Comparison of ENCODE assay signal across 21 cellular contexts in the genomic region with DNA sequence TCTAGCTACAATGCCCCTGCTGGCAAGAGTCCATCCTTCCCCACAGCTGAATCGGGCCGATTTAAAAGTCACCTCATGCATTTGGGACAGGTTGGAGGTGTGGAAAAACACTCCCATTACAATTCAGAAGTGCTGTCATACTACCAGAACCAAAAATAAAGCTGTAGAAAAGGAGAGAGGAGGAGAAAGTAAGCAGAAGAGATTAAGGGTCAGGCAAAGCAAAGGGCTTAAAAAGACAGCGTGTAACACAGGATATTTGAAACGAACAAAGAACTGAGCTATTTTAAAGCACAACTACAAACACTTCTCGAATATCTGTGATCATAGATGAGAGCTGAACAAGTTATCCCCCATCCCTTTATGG.
DNase-seq lines count a peak whose midpoint lies in the region; ATAC-seq and TF ChIP-seq lines count a peak whose summit lies in the region.
"Had no signal": no experiment of that assay in that cellular context is flagged by ENCODE, and none has a peak within 500 bp of the region (broad histone marks: within the 10 kb centered on the region; RNA-seq: fewer than 3 reads in every experiment).

No MANE protein-coding gene starts in this region.

- POLR2A ChIA-PET in WTC11 (lab: Charles Lee) = no interaction called here

- H3K9me3 Mint-ChIP-seq in WTC11 = no peaks in the 10 kb centered on the region

- H3K4me1 ChIP-seq in adipocyte (ENCODE audit: control insufficient read depth, insufficient read depth, low read length) (peaks cover 30% of the 10 kb centered on the region), gastroesophageal sphincter (peaks cover 0 to 15% (median 3%) of the 10 kb centered on the region in 3 donors), sigmoid colon (peaks cover 0 to 4% (median 0%) of the 10 kb centered on the region in 4 donors)
- H3K4me1 ChIP-seq: A549 had no signal

- intact Hi-C loops in left ventricle myocardium superior (cut with micrococcal nuclease) = no loop called here
- intact Hi-C loops in sigmoid colon (cut with DNase I) = no loop called here
- intact Hi-C loops in lower leg skin (cut with DNase I; ENCODE audit: low total_unique reads) = no loop called here

- H3K4me1 Mint-ChIP-seq in WTC11 = no peaks in the 10 kb centered on the region

- H3K4me3 ChIP-seq in adipocyte (ENCODE audit: low read length) (no peak overlapping the region), gastroesophageal sphincter (no peak overlapping the region), sigmoid colon (no peak overlapping the region), brain microvascular endothelial cell (ENCODE audit: low read depth, low read length) (no peak overlapping the region), lower leg skin (ENCODE audit: low read depth, poor library complexity, severe bottlenecking) (no peak overlapping the region)
- H3K4me3 ChIP-seq: A549, GM23248 had no signal

- CTCF ChIA-PET in WTC11 (lab: Charles Lee) = interaction anchor here (1.3 to 1.5 kb wide), 3 partner anchors 83 to 245 kb away, joined by 5 to 6 read pairs (median 5); no protein-coding TSS in a partner anchor

- no peak overlapping the region for H3K4me3 Mint-ChIP-seq in WTC11
- H3K4me3 Mint-ChIP-seq: CD4-positive, CD25-positive, alpha-beta regulatory T cell had no signal

- TF ChIP-seq POLR2A in gastroesophageal sphincter (IDR thresholded peaks at IDR 0.05) = no peak
- TF ChIP-seq POLR2A in sigmoid colon (IDR thresholded peaks at IDR 0.05) = no peak
- no peak for TF ChIP-seq POLR2A in lower leg skin (IDR thresholded peaks at IDR 0.05)

- peak overlapping the region; percentile 44 for H3K9ac ChIP-seq in adipocyte (ENCODE audit: low read length)
- H3K9ac ChIP-seq: GM23248, KMS-11 had no signal

- 54 to 57% methylated on average over 3 to 4 of the region's 5 CpGs for WGBS in gastroesophageal sphincter (ENCODE audit: low coverage in 1 of 2), 2 donors
- 78 to 82% methylated on average over 5 of the region's 5 CpGs for WGBS in sigmoid colon, 2 donors
- 67 to 71% methylated on average over 5 of the region's 5 CpGs for WGBS in lower leg skin, 2 donors

- H3K36me3 ChIP-seq in adipocyte (ENCODE audit: control insufficient read depth, insufficient read depth, low read length, severe bottlenecking) (no peaks in the 10 kb centered on the region), gastroesophageal sphincter (no peaks in the 10 kb centered on the region), sigmoid colon (no peaks in the 10 kb centered on the region), brain microvascular endothelial cell (replicated peaks) (no peaks in the 10 kb centered on the region)
- H3K36me3 ChIP-seq: BE2C had no signal

- ATAC-seq in gastroesophageal sphincter = no peak
- peak; percentile 55 for ATAC-seq in left ventricle myocardium superior
- no peak for ATAC-seq in WTC11
- ATAC-seq: A549 had no signal

- in situ Hi-C loops in brain microvascular endothelial cell (cut with HindIII; ENCODE audit: low pct_ligation_motif_present, low sequenced_read_pairs) = no loop called here

- TF ChIP-seq EP300 in gastroesophageal sphincter (IDR thresholded peaks at IDR 0.05) = no peak
- no peak for TF ChIP-seq EP300 in sigmoid colon (IDR thresholded peaks at IDR 0.05)

- H3K9me3 ChIP-seq in adipocyte (ENCODE audit: control insufficient read depth, low read length) (no peaks in the 10 kb centered on the region), gastroesophageal sphincter (no peaks in the 10 kb centered on the region), sigmoid colon (no peaks in the 10 kb centered on the region)
- H3K9me3 ChIP-seq: A549, BE2C had no signal

- H3K27ac Mint-ChIP-seq in WTC11 = no peak overlapping the region
- H3K27ac Mint-ChIP-seq: CD4-positive, CD25-positive, alpha-beta regulatory T cell had no signal

- H3K27me3 ChIP-seq in adipocyte (replicated peaks; ENCODE audit: control insufficient read depth, insufficient read depth, low read length) (no peaks in the 10 kb centered on the region), gastroesophageal sphincter (no peaks in the 10 kb centered on the region), sigmoid colon (no peaks in the 10 kb centered on the region), brain microvascular endothelial cell (replicated peaks) (no peaks in the 10 kb centered on the region)
- H3K27me3 ChIP-seq: BE2C had no signal

- no peak for DNase-seq in adipocyte (ENCODE audit: low read depth)
- DNase-seq in left ventricle myocardium superior = no peak
- DNase-seq in sigmoid colon = no peak
- DNase-seq in NCI-H1092 treated with DMSO at 0.1 percent for 48 hours (lab: John Stamatoyannopoulos, UW) = no peak
- DNase-seq in brain microvascular endothelial cell = no peak
- no peak for DNase-seq in lower leg skin (ENCODE audit: low spot score in 2 of 2)
- no peak for DNase-seq in WTC11 (ENCODE audit: low spot score)
- DNase-seq: BE2C; CD4-positive, CD25-positive, alpha-beta regulatory T cell; EL; GM23248; HCEC 1CT; NCI-H1694; NCI-H2081; NCI-H2171 treated with DMSO at 0.1 percent for 48 hours; NCI-H446; NCI-H526; SHP77 had no signal

- TF ChIP-seq CTCF in gastroesophageal sphincter (IDR thresholded peaks at IDR 0.05) (no peak), sigmoid colon (IDR thresholded peaks at IDR 0.05) (no peak), brain microvascular endothelial cell (IDR thresholded peaks at IDR 0.05; ENCODE audit: low read depth, low read length, missing control alignments) (no peak), lower leg skin (IDR thresholded peaks at IDR 0.05) (no peak), WTC11 (IDR thresholded peaks at IDR 0.05) (no peak)

- peak overlapping the region; percentile 13 to 47 (median 42) for H3K27ac ChIP-seq in gastroesophageal sphincter
- peak overlapping the region in 3 of 4 donors; percentile 9 to 48 (median 22) for H3K27ac ChIP-seq in sigmoid colon
- H3K27ac ChIP-seq in brain microvascular endothelial cell = no peak overlapping the region
- H3K27ac ChIP-seq: A549, GM23248, KMS-11 had no signal

- H3K36me3 Mint-ChIP-seq in WTC11 = no peaks in the 10 kb centered on the region
- H3K36me3 Mint-ChIP-seq: CD4-positive, CD25-positive, alpha-beta regulatory T cell had no signal

- no peaks in the 10 kb centered on the region for H3K27me3 Mint-ChIP-seq in WTC11 (ENCODE audit: low read depth)
- H3K27me3 Mint-ChIP-seq: CD4-positive, CD25-positive, alpha-beta regulatory T cell had no signal

TF ChIP-seq in WTC11, 78 proteins besides CTCF, POLR2A, EP300 and RAD21:
- TF ChIP-seq, protein P1, sequence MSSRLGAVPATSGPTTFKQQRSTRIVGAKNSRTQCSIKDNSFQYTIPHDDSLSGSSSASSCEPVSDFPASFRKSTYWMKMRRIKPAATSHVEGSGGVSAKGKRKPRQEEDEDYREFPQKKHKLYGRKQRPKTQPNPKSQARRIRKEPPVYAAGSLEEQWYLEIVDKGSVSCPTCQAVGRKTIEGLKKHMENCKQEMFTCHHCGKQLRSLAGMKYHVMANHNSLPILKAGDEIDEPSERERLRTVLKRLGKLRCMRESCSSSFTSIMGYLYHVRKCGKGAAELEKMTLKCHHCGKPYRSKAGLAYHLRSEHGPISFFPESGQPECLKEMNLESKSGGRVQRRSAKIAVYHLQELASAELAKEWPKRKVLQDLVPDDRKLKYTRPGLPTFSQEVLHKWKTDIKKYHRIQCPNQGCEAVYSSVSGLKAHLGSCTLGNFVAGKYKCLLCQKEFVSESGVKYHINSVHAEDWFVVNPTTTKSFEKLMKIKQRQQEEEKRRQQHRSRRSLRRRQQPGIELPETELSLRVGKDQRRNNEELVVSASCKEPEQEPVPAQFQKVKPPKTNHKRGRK (CRISPR knock-in tag; IDR thresholded peaks at IDR 0.05; ENCODE audit: borderline replicate concordance) = no peak
TF ChIP-seq in WTC11: peak in this region for 0.
